7 cellular contexts compared by ENCODE assay signal in genomic region chr22:22156716-22157499, GRCh38.
A peak's percentile ranks its signal among the peaks of the same experiment; 100 is the strongest.
DNase-seq lines count a peak whose midpoint lies in the region; ATAC-seq and TF ChIP-seq lines count a peak whose summit lies in the region.

No MANE protein-coding gene starts in this region.

- DNase-seq in GM12865 (ENCODE audit: low read depth) (peak; percentile 93), NCI-H345 (lab: John Stamatoyannopoulos, UW) (peak; percentile 75), dedifferentiated amniotic fluid mesenchymal stem cell (ENCODE audit: extremely low spot score) (peak; percentile 54), memory B cell (ENCODE audit: low spot score in 2 of 2) (peak; percentile 74 to 79)
- peak; percentile 9 to 59 for DNase-seq in stimulated activated CD8-positive, alpha-beta memory T cell treated with anti-CD3 and anti-CD28 coated beads, Interleukin-7, amount 100 ng/mL, for 48 hours (ENCODE audit: extremely low read depth in 1 of 2, low read depth in 1 of 2)

- H3K4me3 ChIP-seq in GM12865 (ENCODE audit: low read depth, low read length) = no peak overlapping the region; the same call in 1 of the 2 replicates

- H3K4me3 Mint-ChIP-seq in memory B cell = peak overlapping the region; percentile 31

- H3K27me3 Mint-ChIP-seq in memory B cell = no peaks in the 10 kb centered on the region

- TF ChIP-seq CTCF in GM12865 (IDR thresholded peaks at IDR 0.05; ENCODE audit: insufficient read depth, low read depth, low read length, missing control alignments) = peak; percentile 75

- H3K36me3 Mint-ChIP-seq in memory B cell = no peaks in the 10 kb centered on the region

- H3K27ac Mint-ChIP-seq in memory B cell = peak overlapping the region; percentile 92

- no peaks in the 10 kb centered on the region for H3K9me3 Mint-ChIP-seq in memory B cell

- peaks cover 33% of the 10 kb centered on the region for H3K4me1 Mint-ChIP-seq in memory B cell

- ATAC-seq in HG02885 (IDR thresholded peaks at IDR 0.05; ENCODE audit: poor library complexity, unreplicated experiment) = peak; percentile 66
- peak; percentile 51 to 67 for ATAC-seq in activated CD4-positive, CD25-positive, alpha-beta regulatory T cell treated with anti-CD3 and anti-CD28 coated beads, Interleukin-2, amount 50 U/mL, for 24 hours
- peak; percentile 80 for ATAC-seq in memory B cell (ENCODE audit: low read depth)

Comparison
In these comparisons a context has a peak if more than half of its experiments do, and no peak if none do; other contexts are left out.
1. DNase-seq: peak in every context shown above with its lines; median percentile 93 in GM12865; 76 in memory B cell; 75 in NCI-H345; 54 in dedifferentiated amniotic fluid mesenchymal stem cell; 34 in stimulated activated CD8-positive, alpha-beta memory T cell treated with anti-CD3 and anti-CD28 coated beads, Interleukin-7, amount 100 ng/mL, for 48 hours.